23 cellular contexts compared by ENCODE assay signal in genomic region chr3:72916249-72916648, GRCh38. TPM values are rescaled to one million over a fixed set of nuclear protein-coding genes. Genes with fewer than 3 reads are reported as not detected.
A peak's percentile ranks its signal among the peaks of the same experiment; 100 is the strongest.
DNase-seq lines count a peak whose midpoint lies in the region; ATAC-seq, FAIRE-seq and TF ChIP-seq lines count a peak whose summit lies in the region.
"Had no signal": no experiment of that assay in that cellular context is flagged by ENCODE, and none has a peak within 500 bp of the region (broad histone marks: within the 10 kb centered on the region; RNA-seq: fewer than 3 reads in every experiment).

No MANE protein-coding gene starts in this region.

- H3K9ac ChIP-seq in HepG2 (ENCODE audit: insufficient read depth, low read depth, low read length) (no peak overlapping the region), K562 (ENCODE audit: insufficient read depth in 1 of 2, low read depth in 2 of 2, low read length in 2 of 2) (no peak overlapping the region)
- H3K9ac ChIP-seq: BLaER1 had no signal

- FAIRE-seq in HepG2 (lab: Jason Lieb, UNC) (no peak), K562 (lab: Jason Lieb, UNC) (no peak)
- FAIRE-seq: A549, D721Med, G401.6, GM12891, GM19239 had no signal

- H3K9me1 ChIP-seq in K562 (ENCODE audit: control insufficient read depth, insufficient read depth, low read length): no peaks in the 10 kb centered on the region

- POLR2A ChIA-PET in HepG2 (lab: Yijun Ruan, JAX): no interaction called here
- POLR2A ChIA-PET in K562 (lab: Yijun Ruan, JAX): no interaction called here
- POLR2A ChIA-PET in CD8-positive, alpha-beta memory T cell (lab: Charles Lee): no interaction called here

- H3K4me3 Mint-ChIP-seq in CD8-positive, alpha-beta memory T cell: no peak overlapping the region
- H3K4me3 Mint-ChIP-seq: CD14-positive monocyte; CD4-positive, alpha-beta memory T cell; CD4-positive, CD25-positive, alpha-beta regulatory T cell had no signal

- H3K4me2 ChIP-seq in HepG2 (ENCODE audit: low read depth, low read length) (no peak overlapping the region), K562 (ENCODE audit: insufficient read depth, low read length) (no peak overlapping the region)
- H3K4me2 ChIP-seq: A549, BLaER1 had no signal

- ATAC-seq in HepG2 (no peak), right lobe of liver (no peak), K562 (no peak), left colon (peak; percentile 61)
- ATAC-seq: A549 had no signal

- 100% methylated on average over 2 of the region's 2 CpGs for WGBS in HepG2 (ENCODE audit: low lambda C conversion rate)
- 52% methylated on average over 2 of the region's 2 CpGs for WGBS in right lobe of liver (ENCODE audit: insufficient coverage, low coverage, low lambda C conversion rate, missing lambda C conversion rate)
- 71% methylated on average over 2 of the region's 2 CpGs for WGBS in K562 (ENCODE audit: insufficient coverage, low coverage, missing lambda C conversion rate)

- H3K27me3 Mint-ChIP-seq in CD8-positive, alpha-beta memory T cell: peaks cover 5 to 17% of the 10 kb centered on the region in 2 donors

- no peak for DNase-seq in HepG2 (ENCODE audit: low spot score)
- no peak for DNase-seq in right lobe of liver
- DNase-seq in K562 (ENCODE audit: extremely low read depth in 1 of 4, low spot score in 3 of 4): no peak
- no peak for DNase-seq in left colon
- no peak for DNase-seq in NCI-H2171 treated with DMSO at 0.1 percent for 48 hours (lab: John Stamatoyannopoulos, UW)
- DNase-seq in CD8-positive, alpha-beta memory T cell: no peak
- no peak for DNase-seq in cerebellum (ENCODE audit: low spot score)
- DNase-seq: BE2C; C1 segment of cervical spinal cord; Caco-2; Calu3; CD4-positive, alpha-beta memory T cell; CD4-positive, CD25-positive, alpha-beta regulatory T cell; DMS79 treated with DMSO at 0.1 percent for 48 hours; GF-D8 had no signal

- TF ChIP-seq EP300 in HepG2 (IDR thresholded peaks at IDR 0.05; ENCODE audit: low read depth in 2 of 2, low read length in 2 of 2) (no peak), HepG2 (CRISPR knock-in tag; IDR thresholded peaks at IDR 0.05; ENCODE audit: borderline replicate concordance) (no peak), K562 (IDR thresholded peaks at IDR 0.05; ENCODE audit: low read length) (no peak)

- TF ChIP-seq RAD21 in HepG2 (CRISPR knock-in tag; IDR thresholded peaks at IDR 0.05) (no peak), K562 (CRISPR knock-in tag; conservative IDR thresholded peaks at IDR 0.05 in 1 of 2, IDR thresholded peaks at IDR 0.05 in 1 of 2) (no peak)

- H3K27me3 ChIP-seq in HepG2 (ENCODE audit: control insufficient read depth in 1 of 2, insufficient read depth in 2 of 2, low read length in 2 of 2) (no peaks in the 10 kb centered on the region), right lobe of liver (no peaks in the 10 kb centered on the region), K562 (ENCODE audit: control insufficient read depth in 2 of 2, insufficient read depth in 2 of 2, low read length in 2 of 2) (no peaks in the 10 kb centered on the region)
- no peaks in the 10 kb centered on the region for H3K27me3 ChIP-seq in CD8-positive, alpha-beta memory T cell (ENCODE audit: insufficient read depth, low read length, poor library complexity, severe bottlenecking)
- H3K27me3 ChIP-seq: BE2C, BLaER1 had no signal

- CTCF ChIA-PET in HepG2 (lab: Yijun Ruan, JAX; ENCODE audit: low intra/inter-chr PET ratio, low total read pairs): no interaction called here
- CTCF ChIA-PET in K562 (lab: Yijun Ruan, JAX; ENCODE audit: low intra/inter-chr PET ratio): no interaction called here
- CTCF ChIA-PET in CD8-positive, alpha-beta memory T cell (lab: Charles Lee): no interaction called here

- H2AFZ ChIP-seq in HepG2 (ENCODE audit: low read length) (no peak overlapping the region), K562 (ENCODE audit: low read depth, low read length) (no peak overlapping the region)

- no peaks in the 10 kb centered on the region for H3K9me3 Mint-ChIP-seq in CD8-positive, alpha-beta memory T cell
- H3K9me3 Mint-ChIP-seq: CD4-positive, alpha-beta memory T cell had no signal

- in situ Hi-C loops in HepG2 (cut with HindIII; ENCODE audit: extremely low pct_ligation_motif_present, low pct_unique_long_range_greater_than_20kb): no loop called here
- in situ Hi-C loops in K562 (cut with MboI): no loop called here

- intact Hi-C loops in HepG2 (cut with micrococcal nuclease; ENCODE audit: unreplicated experiment): no loop called here
- intact Hi-C loops in right lobe of liver (cut with DNase I): no loop called here
- intact Hi-C loops in K562 (cut with micrococcal nuclease): no loop called here
- intact Hi-C loops in left colon (cut with DNase I, micrococcal nuclease): no loop called here

- H4K20me1 ChIP-seq in HepG2 (ENCODE audit: insufficient read depth, low read length): no peaks in the 10 kb centered on the region
- no peaks in the 10 kb centered on the region for H4K20me1 ChIP-seq in K562 (replicated peaks; ENCODE audit: control insufficient read depth, insufficient read depth, low read length)
- H4K20me1 ChIP-seq: BLaER1 had no signal

- H3K4me1 ChIP-seq in HepG2 (ENCODE audit: insufficient read depth, low read length): no peaks in the 10 kb centered on the region
- no peaks in the 10 kb centered on the region for H3K4me1 ChIP-seq in right lobe of liver
- no peaks in the 10 kb centered on the region for H3K4me1 ChIP-seq in K562 (replicated peaks in 1 of 2; ENCODE audit: control insufficient read depth in 2 of 2, insufficient read depth in 2 of 2, low read length in 2 of 2)
- no peaks in the 10 kb centered on the region for H3K4me1 ChIP-seq in CD8-positive, alpha-beta memory T cell (ENCODE audit: insufficient read depth, low read length)
- H3K4me1 ChIP-seq: A549, BE2C, BLaER1, Caco-2 had no signal

- TF ChIP-seq POLR2A in HepG2 (IDR thresholded peaks at IDR 0.05; ENCODE audit: insufficient read depth in 1 of 2, low read depth in 2 of 2, low read length in 2 of 2) (no peak), right lobe of liver (IDR thresholded peaks at IDR 0.05) (no peak), K562 (conservative IDR thresholded peaks at IDR 0.05) (no peak)

- no peak for TF ChIP-seq CTCF in HepG2 (CRISPR knock-in tag; IDR thresholded peaks at IDR 0.05)
- no peak for TF ChIP-seq CTCF in right lobe of liver (IDR thresholded peaks at IDR 0.05)
- no peak for TF ChIP-seq CTCF in K562 (IDR thresholded peaks at IDR 0.05 in 2 of 3, conservative IDR thresholded peaks at IDR 0.05 in 1 of 3; ENCODE audit: insufficient read depth in 2 of 3, low read depth in 1 of 3, low read length in 3 of 3)

- H3K4me3 ChIP-seq in HepG2 (replicated peaks in 1 of 3; ENCODE audit: insufficient read depth in 1 of 3, low read depth in 2 of 3, low read length in 3 of 3): no peak overlapping the region
- no peak overlapping the region for H3K4me3 ChIP-seq in right lobe of liver
- H3K4me3 ChIP-seq in K562: no peak overlapping the region
- H3K4me3 ChIP-seq in CD8-positive, alpha-beta memory T cell (ENCODE audit: low read length): no peak overlapping the region
- H3K4me3 ChIP-seq: A549, BLaER1 had no signal

- no peaks in the 10 kb centered on the region for H3K79me2 ChIP-seq in HepG2 (ENCODE audit: insufficient read depth, low read length)
- no peaks in the 10 kb centered on the region for H3K79me2 ChIP-seq in K562 (ENCODE audit: control insufficient read depth, insufficient read depth, low read length)

- H3K9me3 ChIP-seq in HepG2 (ENCODE audit: low read length): no peaks in the 10 kb centered on the region
- H3K9me3 ChIP-seq in right lobe of liver: no peaks in the 10 kb centered on the region
- H3K9me3 ChIP-seq in K562 (replicated peaks; ENCODE audit: control insufficient read depth, insufficient read depth, low read depth, low read length): no peaks in the 10 kb centered on the region
- no peaks in the 10 kb centered on the region for H3K9me3 ChIP-seq in CD8-positive, alpha-beta memory T cell (ENCODE audit: low read length)
- H3K9me3 ChIP-seq: A549, BE2C, BLaER1, Caco-2 had no signal

- no peak overlapping the region for H3K27ac ChIP-seq in HepG2 (ENCODE audit: extremely low read length, insufficient read depth, low read length)
- no peak overlapping the region for H3K27ac ChIP-seq in right lobe of liver
- H3K27ac ChIP-seq in K562 (ENCODE audit: extremely low read depth, low read depth, low read length): no peak overlapping the region
- no peak overlapping the region for H3K27ac ChIP-seq in CD8-positive, alpha-beta memory T cell (ENCODE audit: low read depth, low read length)
- H3K27ac ChIP-seq: 22Rv1, A549, BLaER1 had no signal

- H3K4me1 Mint-ChIP-seq in CD8-positive, alpha-beta memory T cell: no peaks in the 10 kb centered on the region
- H3K4me1 Mint-ChIP-seq: CD14-positive monocyte; CD4-positive, alpha-beta memory T cell; CD4-positive, CD25-positive, alpha-beta regulatory T cell had no signal

- BruUV-seq in HepG2 (replicated peaks; lab: Mats Ljungman, UMichigan): no TSS peak
- no TSS peak for BruUV-seq in K562 (replicated peaks; lab: Mats Ljungman, UMichigan)

- no peaks in the 10 kb centered on the region for H3K36me3 Mint-ChIP-seq in CD8-positive, alpha-beta memory T cell
- H3K36me3 Mint-ChIP-seq: CD14-positive monocyte; CD4-positive, alpha-beta memory T cell; CD4-positive, CD25-positive, alpha-beta regulatory T cell had no signal

- H3K36me3 ChIP-seq in HepG2 (replicated peaks in 1 of 2; ENCODE audit: control insufficient read depth in 1 of 2, insufficient read depth in 2 of 2, low read length in 2 of 2): no peaks in the 10 kb centered on the region; a peak in 2 of 5 replicates
- H3K36me3 ChIP-seq in right lobe of liver: no peaks in the 10 kb centered on the region
- no peaks in the 10 kb centered on the region for H3K36me3 ChIP-seq in K562 (ENCODE audit: control insufficient read depth, insufficient read depth, low read length)
- H3K36me3 ChIP-seq in CD8-positive, alpha-beta memory T cell (ENCODE audit: insufficient read depth, low read length): no peaks in the 10 kb centered on the region
- H3K36me3 ChIP-seq: BE2C, BLaER1 had no signal

- peak overlapping the region in 1 of 8 donors; percentile 4 for H3K27ac Mint-ChIP-seq in CD8-positive, alpha-beta memory T cell
- H3K27ac Mint-ChIP-seq: CD14-positive monocyte; CD4-positive, CD25-positive, alpha-beta regulatory T cell had no signal

RNA-seq across cellular contexts. Expression of gene GXYLT2, which starts 28.4 kb away (rescaled TPM):
- total RNA-seq in HepG2 (2016; rRNA removed; fragmentation: Illumina TruSeq; extraction: Trizol) (6.9 and 7.4 TPM in 2 replicates), right lobe of liver (under 1 TPM in 5 of 6 experiments, not detected in 1; 0.06 to 0.69 (median 0.12) TPM), K562 (2014; rRNA removed) (3.1 and 4.8 TPM in 2 replicates), K562 (2014; rRNA removed; fragmentation: Illumina TruSeq; extraction: Trizol) (5.7 and 6.0 TPM in 2 replicates), K562 (2015; rRNA removed; fragmentation: Illumina TruSeq; extraction: Trizol) (4.1 and 4.9 TPM in 2 replicates), K562 (2021) (4.7 and 5.8 TPM in 2 replicates), left colon (10 to 100 TPM in 1 of 2 donors, 1 to 10 TPM in 1; 3.3 to 12.6 TPM), cerebellum (7.4 TPM)
- 8.1 and 8.6 TPM in 2 replicates for total RNA-seq in HepG2 (2016; cell fraction: cytosol; rRNA removed; fragmentation: Illumina TruSeq; extraction: Trizol; ENCODE audit: low read depth)
- 6.5 and 7.3 TPM in 2 replicates for total RNA-seq in HepG2 (2016; cell fraction: insoluble cytoplasmic fraction; rRNA removed; fragmentation: Illumina TruSeq; extraction: Trizol)
- 14.3 and 16.8 TPM in 2 replicates for total RNA-seq in HepG2 (2016; cell fraction: membrane; rRNA removed; fragmentation: Illumina TruSeq; extraction: Trizol)
- 4.1 and 6.0 TPM in 2 replicates for total RNA-seq in HepG2 (2016; cell fraction: nucleus; rRNA removed; fragmentation: Illumina TruSeq; extraction: Trizol)
- polyA plus RNA-seq in HepG2 (2011; rRNA removed) (2.7 and 4.3 TPM in 2 replicates), K562 (2011; rRNA removed) (1.9 and 2.5 TPM in 2 replicates), K562 (2014; fragmentation: Illumina TruSeq; extraction: Trizol) (3.1 and 3.3 TPM in 2 replicates), K562 (2014; fragmentation: Nextera tagmentation; extraction: Ambion mirVana) (1 to 10 TPM in 1 of 2 experiments, under 1 TPM in 1; 0.71 to 1.4 TPM), K562 (2014; rRNA removed) (2.6 and 4.0 TPM in 2 replicates)
- polyA plus RNA-seq in HepG2 (2011; cell fraction: cytosol; rRNA removed): 2.1 and 2.2 TPM in 2 replicates
- polyA plus RNA-seq in HepG2 (2011; cell fraction: nucleus; rRNA removed): 1.1 and 1.5 TPM in 2 replicates
- 1.4 and 2.4 TPM in 2 replicates for polyA plus RNA-seq in HepG2 (2012)
- 10.4 and 11.5 TPM in 2 replicates for polyA plus RNA-seq in HepG2 (2016; cell fraction: cytosol; fragmentation: Illumina TruSeq; extraction: Trizol; ENCODE audit: low read depth)
- 3.8 and 6.1 TPM in 2 replicates for polyA plus RNA-seq in HepG2 (2016; cell fraction: insoluble cytoplasmic fraction; fragmentation: Illumina TruSeq; extraction: Trizol; ENCODE audit: low read depth)
- 12.1 and 13.9 TPM in 2 replicates for polyA plus RNA-seq in HepG2 (2016; cell fraction: membrane; fragmentation: Illumina TruSeq; extraction: Trizol; ENCODE audit: low read depth)
- 4.0 and 5.5 TPM in 2 replicates for polyA plus RNA-seq in HepG2 (2016; cell fraction: nucleus; fragmentation: Illumina TruSeq; extraction: Trizol; ENCODE audit: insufficient read depth, low read depth)
- 2.4 and 7.9 TPM in 2 replicates for polyA minus RNA-seq in HepG2 (2011; rRNA and poly(A)+ RNA removed; ENCODE audit: low replicate concordance)
- 7.3 and 9.8 TPM in 2 replicates for polyA minus RNA-seq in HepG2 (2011; cell fraction: cytosol; rRNA and poly(A)+ RNA removed)
- 4.1 and 5.3 TPM in 2 replicates for polyA minus RNA-seq in HepG2 (2011; cell fraction: nucleus; rRNA and poly(A)+ RNA removed)
- 1.6 and 2.1 TPM in 2 replicates for total RNA-seq in K562 (2011; cell fraction: chromatin; rRNA removed; ENCODE audit: low replicate concordance)
- 0.92 and 1.0 TPM in 2 replicates for total RNA-seq in K562 (2011; cell fraction: nucleolus; rRNA removed)
- 2.0 and 4.3 TPM in 2 replicates for total RNA-seq in K562 (2011; cell fraction: nucleoplasm; rRNA removed)
- 0.92 and 2.9 TPM in 2 replicates for polyA plus RNA-seq in K562 (2011; cell fraction: cytosol; rRNA removed)
- 0.74 and 1.7 TPM in 2 replicates for polyA plus RNA-seq in K562 (2011; cell fraction: nucleus; rRNA removed)
- polyA plus RNA-seq in K562 (2012): 2.9 and 3.0 TPM in 2 replicates
- polyA minus RNA-seq in K562 (2011; rRNA and poly(A)+ RNA removed): 1.5 and 3.4 TPM in 2 replicates
- polyA minus RNA-seq in K562 (2011; cell fraction: cytosol; rRNA and poly(A)+ RNA removed): 1.0 and 1.3 TPM in 2 replicates
- polyA minus RNA-seq in K562 (2011; cell fraction: nucleus; rRNA and poly(A)+ RNA removed): 0.54 and 1.7 TPM in 2 replicates
- total RNA-seq in CD8-positive, alpha-beta memory T cell: not detected
- polyA plus RNA-seq in CD8-positive, alpha-beta memory T cell: not detected
- total RNA-seq: CD4-positive, alpha-beta memory T cell had no signal
- polyA plus RNA-seq: CD4-positive, alpha-beta memory T cell had no signal

Comparison
In these comparisons a context has a peak if more than half of its experiments do, and no peak if none do; other contexts are left out.
1. Of the 241 proteins assayed by ChIP-seq in both HepG2 and K562: peak only in HepG2: none; only in K562: none; in both: ZNF121; in neither: 240.